In the genomic region with DNA sequence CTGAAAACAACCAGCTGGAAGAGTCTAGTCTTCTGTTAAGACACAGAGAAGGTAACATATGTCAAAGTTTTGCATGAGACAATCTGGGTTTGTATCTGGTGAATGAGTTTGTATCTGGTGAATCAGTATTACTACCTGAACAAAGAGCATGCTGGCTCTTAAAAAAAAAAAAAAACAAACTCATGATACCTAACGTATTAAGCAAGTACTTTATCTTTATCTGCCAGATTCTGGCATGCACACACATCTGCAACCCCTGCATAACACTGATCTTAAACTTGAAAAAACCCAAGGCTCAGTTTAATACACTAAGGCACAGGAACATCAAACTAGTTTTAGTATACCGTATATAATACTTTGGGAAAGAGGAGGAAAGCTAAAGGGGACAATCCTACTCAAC, we compare ENCODE assay signal across 18 cellular contexts. TPM values are rescaled to one million over a fixed set of nuclear protein-coding genes. Genes with fewer than 3 reads are reported as not detected.
A peak's percentile ranks its signal among the peaks of the same experiment; 100 is the strongest.
DNase-seq lines count a peak whose midpoint lies in the region; ATAC-seq and TF ChIP-seq lines count a peak whose summit lies in the region.
"Had no signal": no experiment of that assay in that cellular context is flagged by ENCODE, and none has a peak within 500 bp of the region (broad histone marks: within the 10 kb centered on the region; RNA-seq: fewer than 3 reads in every experiment).

No MANE protein-coding gene starts in this region.

- intact Hi-C loops in CD4-positive, alpha-beta T cell (cut with DNase I, micrococcal nuclease) = loop anchor here in 1 of 2 experiments (5.0 kb wide), 1 partner anchor 33 kb away; no protein-coding TSS in a partner anchor
- intact Hi-C loops in PC-9 (cut with micrococcal nuclease; ENCODE audit: unreplicated experiment) = no loop called here

- peaks cover 96% of the 10 kb centered on the region for H3K4me1 Mint-ChIP-seq in CD4-positive, alpha-beta T cell (ENCODE audit: low read depth)
- peaks cover 39% of the 10 kb centered on the region for H3K4me1 Mint-ChIP-seq in activated T-helper 17 cell treated with anti-CD3 and anti-CD28 coated beads, Interleukin-2, amount 50 U/mL, for 72 hours

- peak overlapping the region; percentile 69 for H3K4me3 Mint-ChIP-seq in CD4-positive, alpha-beta T cell
- peak overlapping the region; percentile 55 for H3K4me3 Mint-ChIP-seq in activated T-helper 17 cell treated with anti-CD3 and anti-CD28 coated beads, Interleukin-2, amount 50 U/mL, for 72 hours
- H3K4me3 Mint-ChIP-seq: nephron progenitor cell had no signal

- peak overlapping the region; percentile 52 for H3K27ac Mint-ChIP-seq in CD4-positive, alpha-beta T cell
- H3K27ac Mint-ChIP-seq in activated T-helper 17 cell treated with anti-CD3 and anti-CD28 coated beads, Interleukin-2, amount 50 U/mL, for 72 hours = peak overlapping the region; percentile 28

- no peak overlapping the region for H2AFZ ChIP-seq in DND-41 (ENCODE audit: low read depth, low read length)
- no peak overlapping the region for H2AFZ ChIP-seq in PC-9

- peak overlapping the region; percentile 43; the same call in 1 of the 2 replicates for H3K4me2 ChIP-seq in DND-41 (ENCODE audit: insufficient read depth, low read length)
- no peak overlapping the region for H3K4me2 ChIP-seq in PC-9

- TF ChIP-seq CTCF in CD4-positive, alpha-beta T cell (IDR thresholded peaks at IDR 0.05) = no peak
- TF ChIP-seq CTCF in DND-41 (IDR thresholded peaks at IDR 0.05; ENCODE audit: borderline replicate concordance, extremely low read depth, low read length, poor library complexity, severe bottlenecking) = no peak
- TF ChIP-seq CTCF in PC-9 (conservative IDR thresholded peaks at IDR 0.05) = no peak

- H3K27me3 Mint-ChIP-seq in CD4-positive, alpha-beta T cell = no peaks in the 10 kb centered on the region
- no peaks in the 10 kb centered on the region for H3K27me3 Mint-ChIP-seq in activated T-helper 17 cell treated with anti-CD3 and anti-CD28 coated beads, Interleukin-2, amount 50 U/mL, for 72 hours

- no peak overlapping the region for H3K4me3 ChIP-seq in DND-41 (ENCODE audit: low read depth in 1 of 2, low read length in 2 of 2)
- H3K4me3 ChIP-seq in PC-9 = no peak overlapping the region
- H3K4me3 ChIP-seq: cardiac muscle cell, dorsolateral prefrontal cortex, psoas muscle, spleen, thoracic aorta had no signal

- peaks cover 36% of the 10 kb centered on the region for H3K36me3 ChIP-seq in DND-41 (ENCODE audit: insufficient read depth, low read length)
- no peaks in the 10 kb centered on the region for H3K36me3 ChIP-seq in PC-9 (ENCODE audit: low read depth)
- H3K36me3 ChIP-seq: cardiac muscle cell, thoracic aorta had no signal

- H3K9me3 Mint-ChIP-seq in CD4-positive, alpha-beta T cell = no peaks in the 10 kb centered on the region
- H3K9me3 Mint-ChIP-seq in activated T-helper 17 cell treated with anti-CD3 and anti-CD28 coated beads, Interleukin-2, amount 50 U/mL, for 72 hours = no peaks in the 10 kb centered on the region
- H3K9me3 Mint-ChIP-seq: nephron progenitor cell had no signal

- no peak overlapping the region for H3K9ac ChIP-seq in DND-41 (ENCODE audit: low read depth, low read length)

- H3K9me3 ChIP-seq in CD4-positive, alpha-beta T cell (ENCODE audit: control insufficient read depth, low read length) = no peaks in the 10 kb centered on the region
- H3K9me3 ChIP-seq in DND-41 (ENCODE audit: insufficient read depth, low read length, severe bottlenecking) = no peaks in the 10 kb centered on the region
- H3K9me3 ChIP-seq in PC-9 (ENCODE audit: insufficient read depth, low read depth) = no peaks in the 10 kb centered on the region
- H3K9me3 ChIP-seq: psoas muscle, spleen, thoracic aorta had no signal

- no peaks in the 10 kb centered on the region for H3K9me2 ChIP-seq in PC-9 (ENCODE audit: insufficient read depth)

- H3K27ac ChIP-seq in CD4-positive, alpha-beta T cell (ENCODE audit: low read depth, low read length) = no peak overlapping the region
- H3K27ac ChIP-seq in DND-41 (ENCODE audit: low read length) = no peak overlapping the region
- H3K27ac ChIP-seq in PC-9 = no peak overlapping the region
- H3K27ac ChIP-seq: cardiac muscle cell, psoas muscle, spleen, thoracic aorta had no signal

- POLR2A ChIA-PET in CD4-positive, alpha-beta T cell (lab: Charles Lee) = no interaction called here
- POLR2A ChIA-PET in PC-9 (lab: Charles Lee; ENCODE audit: unreplicated experiment) = interaction anchor here (0.7 kb wide), 1 partner anchor 30 kb away, joined by 15 read pairs; no protein-coding TSS in a partner anchor

- peaks cover 52% of the 10 kb centered on the region for H3K36me3 Mint-ChIP-seq in CD4-positive, alpha-beta T cell (ENCODE audit: low read depth)
- peaks cover 53% of the 10 kb centered on the region for H3K36me3 Mint-ChIP-seq in activated T-helper 17 cell treated with anti-CD3 and anti-CD28 coated beads, Interleukin-2, amount 50 U/mL, for 72 hours (ENCODE audit: low read depth)

- CTCF ChIA-PET in CD4-positive, alpha-beta T cell (lab: Charles Lee) = interaction anchor here (0.6 to 1.7 kb wide), 5 partner anchors 11 to 32 kb away, joined by 3 to 6 read pairs (median 3); no protein-coding TSS in a partner anchor
- CTCF ChIA-PET in PC-9 (lab: Charles Lee) = no interaction called here

- peaks cover 100% of the 10 kb centered on the region for H3K79me2 ChIP-seq in DND-41 (ENCODE audit: insufficient read depth, low read length)
- peaks cover 99% of the 10 kb centered on the region for H3K79me2 ChIP-seq in PC-9 (ENCODE audit: low read depth)

- no peak for DNase-seq in CD4-positive, alpha-beta T cell
- DNase-seq in DND-41 (no peak), left lobe of liver (ENCODE audit: low spot score) (no peak), PC-9 (no peak)
- DNase-seq in NK-92 treated with Interleukin-12 subunit alpha and Interleukin-12 subunit beta, amount 100 ng/mL, for 24 hours (lab: John Stamatoyannopoulos, UW) = no peak
- DNase-seq: activated CD4-positive, alpha-beta T cell treated with anti-CD3 and anti-CD28 coated beads for 48 hours; dorsolateral prefrontal cortex; GDM1; NCI-H1436; nephron progenitor cell; psoas muscle; spleen had no signal

- peaks cover 49% of the 10 kb centered on the region for H3K4me1 ChIP-seq in DND-41 (ENCODE audit: insufficient read depth, low read length)
- H3K4me1 ChIP-seq in PC-9 (replicated peaks; ENCODE audit: insufficient read depth) = peaks cover 23% of the 10 kb centered on the region

- H3F3A ChIP-seq in PC-9 (ENCODE audit: insufficient read depth, low read depth) = 0 out of 2 replicates have a peak, but pooled peaks cover under 1% of the 10 kb centered on the region

- H4K20me1 ChIP-seq in DND-41 (ENCODE audit: insufficient read depth, low read length) (peaks cover 95% of the 10 kb centered on the region), PC-9 (ENCODE audit: insufficient read depth) (peaks cover 74% of the 10 kb centered on the region)

- peak; percentile 23 for ATAC-seq in CD4-positive, alpha-beta T cell (ENCODE audit: poor library complexity)
- no peak for ATAC-seq in DND-41 (ENCODE audit: insufficient read depth, low read depth)
- ATAC-seq in activated T-helper 17 cell treated with anti-CD3 and anti-CD28 coated beads, Interleukin-2, amount 50 U/mL, for 72 hours (replicated peaks) = no peak
- ATAC-seq in left lobe of liver = peak; percentile 57
- ATAC-seq in GM21717 (IDR thresholded peaks at IDR 0.05; ENCODE audit: unreplicated experiment) = no peak
- ATAC-seq in GM19324 (IDR thresholded peaks at IDR 0.05; ENCODE audit: low FRiP score, unreplicated experiment) = no peak
- ATAC-seq: psoas muscle, SK-N-SH treated with all-trans-retinoic acid at 6 μM for 48 hours had no signal

- BruUV-seq in PC-9 (replicated peaks; lab: Mats Ljungman, UMichigan) = no TSS peak

- no peaks in the 10 kb centered on the region for H3K27me3 ChIP-seq in CD4-positive, alpha-beta T cell (ENCODE audit: control insufficient read depth, insufficient read depth, low read length)
- H3K27me3 ChIP-seq in DND-41 (ENCODE audit: insufficient read depth, low read length, poor library complexity) = no peaks in the 10 kb centered on the region
- H3K27me3 ChIP-seq in PC-9 (ENCODE audit: insufficient read depth, low read depth) = no peaks in the 10 kb centered on the region
- H3K27me3 ChIP-seq: cardiac muscle cell, dorsolateral prefrontal cortex, spleen had no signal

RNA-seq across cellular contexts. Expression of a gene that starts 5.8 kb away (rescaled TPM):
- total RNA-seq in CD4-positive, alpha-beta T cell = 100 to 1,000 TPM; 383 to 389 TPM
- total RNA-seq in activated T-helper 17 cell treated with anti-CD3 and anti-CD28 coated beads, Interleukin-2, amount 50 U/mL, for 72 hours = 10 to 100 TPM; 81.2 to 96.9 TPM
- 25.2 TPM for total RNA-seq in left lobe of liver
- total RNA-seq in PC-9 (2021) = 64.1 and 83.6 TPM in 2 replicates

Comparison
In these comparisons a context has a peak if more than half of its experiments do, and no peak if none do; other contexts are left out.
1. ATAC-seq: peak in CD4-positive, alpha-beta T cell (single experiment) and left lobe of liver (single experiment); none in DND-41 (single experiment), activated T-helper 17 cell treated with anti-CD3 and anti-CD28 coated beads, Interleukin-2, amount 50 U/mL, for 72 hours (single experiment), GM21717 (single experiment) and GM19324 (single experiment).